Comparison of ENCODE assay signal across 1 cellular context in the genomic region with DNA sequence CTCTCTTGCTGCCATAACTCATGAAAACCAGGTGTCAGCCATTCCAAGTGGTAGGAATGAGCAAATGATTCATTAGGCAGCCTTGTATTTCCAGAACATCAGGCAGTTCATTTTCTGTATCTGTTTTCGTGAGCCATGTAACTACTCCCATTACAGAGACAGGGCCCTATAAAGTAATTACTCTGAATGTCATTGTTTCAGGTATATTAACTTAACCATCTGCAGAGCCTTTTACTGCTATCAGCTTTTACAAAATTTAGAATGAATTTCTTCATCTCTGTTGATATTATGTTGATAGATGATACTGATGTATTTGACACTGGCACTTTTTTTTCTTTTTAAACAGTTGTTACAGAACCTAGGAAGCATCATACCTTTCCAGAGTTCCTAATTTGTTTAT.
TF ChIP-seq lines count a peak whose summit lies in the region.

No MANE protein-coding gene starts in this region.

TF ChIP-seq in GM12878, 131 proteins besides CTCF, POLR2A, EP300 and RAD21 (continued from another document):
- TF ChIP-seq, protein P1, sequence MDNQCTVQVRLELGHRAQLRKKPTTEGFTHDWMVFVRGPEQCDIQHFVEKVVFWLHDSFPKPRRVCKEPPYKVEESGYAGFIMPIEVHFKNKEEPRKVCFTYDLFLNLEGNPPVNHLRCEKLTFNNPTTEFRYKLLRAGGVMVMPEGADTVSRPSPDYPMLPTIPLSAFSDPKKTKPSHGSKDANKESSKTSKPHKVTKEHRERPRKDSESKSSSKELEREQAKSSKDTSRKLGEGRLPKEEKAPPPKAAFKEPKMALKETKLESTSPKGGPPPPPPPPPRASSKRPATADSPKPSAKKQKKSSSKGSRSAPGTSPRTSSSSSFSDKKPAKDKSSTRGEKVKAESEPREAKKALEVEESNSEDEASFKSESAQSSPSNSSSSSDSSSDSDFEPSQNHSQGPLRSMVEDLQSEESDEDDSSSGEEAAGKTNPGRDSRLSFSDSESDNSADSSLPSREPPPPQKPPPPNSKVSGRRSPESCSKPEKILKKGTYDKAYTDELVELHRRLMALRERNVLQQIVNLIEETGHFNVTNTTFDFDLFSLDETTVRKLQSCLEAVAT (IDR thresholded peaks at IDR 0.05), result no peak
- TF ChIP-seq FOXK2 (IDR thresholded peaks at IDR 0.05) (no peak), HDAC6 (IDR thresholded peaks at IDR 0.05; ENCODE audit: unreplicated experiment) (no peak), CHD2 (IDR thresholded peaks at IDR 0.05; ENCODE audit: borderline replicate concordance, low read depth, low read length) (no peak)
- TF ChIP-seq, protein P2, sequence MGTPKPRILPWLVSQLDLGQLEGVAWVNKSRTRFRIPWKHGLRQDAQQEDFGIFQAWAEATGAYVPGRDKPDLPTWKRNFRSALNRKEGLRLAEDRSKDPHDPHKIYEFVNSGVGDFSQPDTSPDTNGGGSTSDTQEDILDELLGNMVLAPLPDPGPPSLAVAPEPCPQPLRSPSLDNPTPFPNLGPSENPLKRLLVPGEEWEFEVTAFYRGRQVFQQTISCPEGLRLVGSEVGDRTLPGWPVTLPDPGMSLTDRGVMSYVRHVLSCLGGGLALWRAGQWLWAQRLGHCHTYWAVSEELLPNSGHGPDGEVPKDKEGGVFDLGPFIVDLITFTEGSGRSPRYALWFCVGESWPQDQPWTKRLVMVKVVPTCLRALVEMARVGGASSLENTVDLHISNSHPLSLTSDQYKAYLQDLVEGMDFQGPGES (IDR thresholded peaks at IDR 0.05), result no peak
